1 cellular context compared by ENCODE assay signal in genomic region chr17:55722742-55723487, GRCh38.
TF ChIP-seq lines count a peak whose summit lies in the region.

TSS of gene TMEM100 (minus strand) at chr17:55722864. CDS start at chr17:55721070, 1,794 bp downstream.

TF ChIP-seq in K562, 482 proteins besides CTCF, POLR2A, EP300 and RAD21 (continued from another document and continues in another):
- TF ChIP-seq ZNF318 (IDR thresholded peaks at IDR 0.05; ENCODE audit: borderline replicate concordance in 1 of 2, low read depth in 1 of 2), result no peak
- peak; percentile 56; the same call in 1 of the 2 replicates for TF ChIP-seq VEZF1 (CRISPR knock-in tag; IDR thresholded peaks at IDR 0.05)
- TF ChIP-seq SETDB1 (IDR thresholded peaks at IDR 0.05; ENCODE audit: low read length), result no peak
- TF ChIP-seq ZBTB40 (IDR thresholded peaks at IDR 0.05), result 0 out of 2 replicates have a peak, but pooled peaks have one; percentile 32
- TF ChIP-seq ZBTB40 (CRISPR knock-in tag; IDR thresholded peaks at IDR 0.05), result no peak
- TF ChIP-seq SMARCA4 (IDR thresholded peaks at IDR 0.05), result peak; percentile 78; the same call in 1 of the 2 replicates
- no peak for TF ChIP-seq HLTF (IDR thresholded peaks at IDR 0.05)
- TF ChIP-seq SIX5 (IDR thresholded peaks at IDR 0.05; ENCODE audit: borderline replicate concordance in 1 of 2, insufficient read depth in 1 of 2, low read depth in 1 of 2, low read length in 2 of 2), result no peak
- no peak for TF ChIP-seq ZNF324 (CRISPR knock-in tag; IDR thresholded peaks at IDR 0.05)
- TF ChIP-seq HMBOX1 (IDR thresholded peaks at IDR 0.05), result no peak
- TF ChIP-seq JUN (IDR thresholded peaks at IDR 0.05; ENCODE audit: borderline replicate concordance, low read depth, low read length), result peak; percentile 59; the same call in 1 of the 2 replicates
- TF ChIP-seq JUN (CRISPR knock-in tag; IDR thresholded peaks at IDR 0.05; ENCODE audit: borderline replicate concordance), result no peak
- TF ChIP-seq ASH1L (IDR thresholded peaks at IDR 0.05; ENCODE audit: borderline replicate concordance, low read depth, partially characterized antibody), result no peak
- TF ChIP-seq ZNF146 (CRISPR knock-in tag; IDR thresholded peaks at IDR 0.05; ENCODE audit: unreplicated experiment), result no peak
- TF ChIP-seq BRCA1 (IDR thresholded peaks at IDR 0.05), result no peak
- TF ChIP-seq BRCA1 (CRISPR knock-in tag; IDR thresholded peaks at IDR 0.05), result no peak
- no peak for TF ChIP-seq PREB (CRISPR knock-in tag; IDR thresholded peaks at IDR 0.05)
- peak; percentile 38; the same call in 1 of the 2 replicates for TF ChIP-seq C11orf30 (IDR thresholded peaks at IDR 0.05; ENCODE audit: low read depth)
- TF ChIP-seq MAFG (tag; conservative IDR thresholded peaks at IDR 0.05), result peak; percentile 6; the same call in 1 of the 2 replicates
- TF ChIP-seq ZNF780A (CRISPR knock-in tag; IDR thresholded peaks at IDR 0.05), result no peak
- no peak for TF ChIP-seq ZNF165 (CRISPR knock-in tag; IDR thresholded peaks at IDR 0.05; ENCODE audit: borderline replicate concordance)
- no peak for TF ChIP-seq ZBTB17 (CRISPR knock-in tag; IDR thresholded peaks at IDR 0.05)
- TF ChIP-seq YY1 (IDR thresholded peaks at IDR 0.05; ENCODE audit: borderline replicate concordance in 1 of 3, control insufficient read depth in 1 of 3, extremely low read depth in 1 of 3, insufficient read depth in 3 of 3, insufficient read length in 1 of 3, insufficient replicate concordance in 2 of 3, low read depth in 1 of 3, low read length in 2 of 3), result no peak
- no peak for TF ChIP-seq GATAD2B (IDR thresholded peaks at IDR 0.05; ENCODE audit: borderline replicate concordance)
- TF ChIP-seq PRDM10 (IDR thresholded peaks at IDR 0.05; ENCODE audit: partially characterized antibody), result peak; percentile 64
- TF ChIP-seq MEF2D (tag; conservative IDR thresholded peaks at IDR 0.05; ENCODE audit: low read depth), result no peak
- no peak for TF ChIP-seq GABPA (tag; conservative IDR thresholded peaks at IDR 0.05; ENCODE audit: low read depth)
- TF ChIP-seq MAZ (CRISPR knock-in tag; conservative IDR thresholded peaks at IDR 0.05 in 1 of 2, IDR thresholded peaks at IDR 0.05 in 1 of 2), result 0 out of 4 replicates have a peak, but pooled peaks of 1 of the 2 experiments have one; percentile 24
- peak; percentile 95 for TF ChIP-seq NFATC3 (IDR thresholded peaks at IDR 0.05)
- peak; percentile 42 for TF ChIP-seq FOS (IDR thresholded peaks at IDR 0.05; ENCODE audit: extremely low read depth, insufficient read length)
- no peak for TF ChIP-seq HDAC2 (IDR thresholded peaks at IDR 0.05)
- no peak for TF ChIP-seq MBD2 (IDR thresholded peaks at IDR 0.05; ENCODE audit: borderline replicate concordance, low read depth)
- no peak for TF ChIP-seq MAFK (IDR thresholded peaks at IDR 0.05; ENCODE audit: low read length)
